Comparison of ENCODE assay signal across 17 cellular contexts in the genomic region with DNA sequence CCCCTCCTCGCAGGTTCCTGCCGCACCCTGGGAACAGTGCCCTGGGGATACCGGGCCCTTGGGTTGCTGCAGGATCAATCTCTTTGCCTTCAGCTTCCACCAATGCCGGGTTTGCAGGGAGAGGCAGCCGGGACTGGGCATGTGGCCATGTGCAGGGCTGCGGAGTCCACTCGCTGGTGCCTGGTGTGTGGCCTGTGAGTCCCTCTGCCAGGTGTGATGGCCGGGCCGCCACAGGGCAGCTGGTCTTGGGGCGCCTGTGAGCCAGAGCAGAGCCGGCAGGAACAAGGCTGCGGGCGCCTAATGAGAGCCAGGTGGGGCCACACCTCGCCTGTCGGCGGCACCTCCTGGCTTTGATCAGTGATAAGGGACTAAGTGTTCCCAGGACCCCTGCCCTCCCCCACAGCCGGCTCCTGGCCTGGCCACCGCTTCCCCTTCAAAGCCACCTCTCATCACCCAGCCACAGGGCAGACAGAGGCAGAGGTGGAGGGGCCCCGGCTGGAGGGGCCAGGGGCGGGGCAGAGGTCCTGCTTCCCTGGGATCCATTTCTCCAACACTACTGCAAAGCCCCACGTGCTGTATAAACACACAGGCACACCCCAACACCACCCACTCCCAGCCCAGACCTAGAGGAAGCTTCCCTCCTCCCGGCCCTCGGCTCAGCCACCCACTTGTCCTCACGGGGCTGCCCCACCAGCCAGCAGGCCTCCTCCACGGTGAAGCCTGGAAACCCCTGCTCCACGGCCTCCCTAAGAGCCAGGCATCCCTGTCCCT.
DNase-seq lines count a peak whose midpoint lies in the region; ATAC-seq, FAIRE-seq and TF ChIP-seq lines count a peak whose summit lies in the region.
"Had no signal": no experiment of that assay in that cellular context is flagged by ENCODE, and none has a peak within 500 bp of the region (broad histone marks: within the 10 kb centered on the region; RNA-seq: fewer than 3 reads in every experiment).

No MANE protein-coding gene starts in this region.

- no peak overlapping the region for H3K27ac Mint-ChIP-seq in activated T-helper 2 cell treated with anti-CD3 and anti-CD28 coated beads, Interferon-gamma antibody, Interleukin-2, Interleukin-4, amounts not matched to agents 10 μg/mL and 5 μg/mL and 100 μg/mL, durations not matched to agents 14 hours and 24 hours and 36 hours
- H3K27ac Mint-ChIP-seq: activated CD8-positive, alpha-beta T cell treated with anti-CD3 and anti-CD28 coated beads for 36 hours; activated T-helper 1 cell treated with anti-CD3 and anti-CD28 coated beads, Interleukin-12 subunit alpha, Interleukin-12 subunit beta, Interleukin-2, Interleukin-4 antibody, amounts not matched to agents 30 ng/mL and 10 ng/mL and 1 ng/mL, durations not matched to agents 14 hours and 24 hours and 36 hours; memory B cell had no signal

- peak; percentile 26 for ATAC-seq in left lobe of liver
- ATAC-seq: activated CD8-positive, alpha-beta T cell treated with anti-CD3 and anti-CD28 coated beads for 36 hours had no signal

- CTCF ChIA-PET in SK-N-SH (lab: Yijun Ruan, JAX), result interaction anchor here (0.8 to 2.7 kb wide), 6 partner anchors 11 to 195 kb away, joined by 3 to 14 read pairs (median 3); no protein-coding TSS in a partner anchor

- peaks cover 0 to 19% of the 10 kb centered on the region in 2 experiments; a peak in 1 of 4 replicates for H3K4me1 ChIP-seq in SK-N-SH (ENCODE audit: control insufficient read depth in 1 of 2, insufficient read depth in 2 of 2, low read depth in 1 of 2, low read length in 1 of 2)
- no peaks in the 10 kb centered on the region for H3K4me1 ChIP-seq in small intestine (ENCODE audit: control insufficient read depth in 2 of 2, insufficient read depth in 1 of 2, low read depth in 1 of 2, low read length in 1 of 2)
- H3K4me1 ChIP-seq: SJSA1 had no signal

- H2AFZ ChIP-seq in SK-N-SH (ENCODE audit: low read depth), result no peak overlapping the region

- no peaks in the 10 kb centered on the region for H3K9me3 ChIP-seq in SK-N-SH
- no peaks in the 10 kb centered on the region for H3K9me3 ChIP-seq in small intestine (ENCODE audit: control insufficient read depth, low read depth)
- no peaks in the 10 kb centered on the region for H3K9me3 ChIP-seq in MG63
- H3K9me3 ChIP-seq: SJSA1 had no signal

- no peaks in the 10 kb centered on the region for H3K9me3 Mint-ChIP-seq in activated T-helper 2 cell treated with anti-CD3 and anti-CD28 coated beads, Interferon-gamma antibody, Interleukin-2, Interleukin-4, amounts not matched to agents 10 μg/mL and 5 μg/mL and 100 μg/mL, durations not matched to agents 14 hours and 24 hours and 36 hours
- H3K9me3 Mint-ChIP-seq: activated CD8-positive, alpha-beta T cell treated with anti-CD3 and anti-CD28 coated beads for 36 hours; activated T-helper 1 cell treated with anti-CD3 and anti-CD28 coated beads, Interleukin-12 subunit alpha, Interleukin-12 subunit beta, Interleukin-2, Interleukin-4 antibody, amounts not matched to agents 30 ng/mL and 10 ng/mL and 1 ng/mL, durations not matched to agents 14 hours and 24 hours and 36 hours had no signal

- H3K4me1 Mint-ChIP-seq in activated T-helper 2 cell treated with anti-CD3 and anti-CD28 coated beads, Interferon-gamma antibody, Interleukin-2, Interleukin-4, amounts not matched to agents 10 μg/mL and 5 μg/mL and 100 μg/mL, durations not matched to agents 14 hours and 24 hours and 36 hours (ENCODE audit: low read depth), result no peaks in the 10 kb centered on the region
- H3K4me1 Mint-ChIP-seq: memory B cell had no signal

- WGBS in SK-N-SH (ENCODE audit: low lambda C conversion rate), result 21% methylated on average over 6 of the region's 26 CpGs
- 11 to 30% (median 14%) methylated on average over 24 to 26 of the region's 26 CpGs for WGBS in small intestine, 3 donors

- no peaks in the 10 kb centered on the region for H3K36me3 Mint-ChIP-seq in activated T-helper 2 cell treated with anti-CD3 and anti-CD28 coated beads, Interferon-gamma antibody, Interleukin-2, Interleukin-4, amounts not matched to agents 10 μg/mL and 5 μg/mL and 100 μg/mL, durations not matched to agents 14 hours and 24 hours and 36 hours (ENCODE audit: low read depth)

- no peak for TF ChIP-seq CTCF in SK-N-SH (IDR thresholded peaks at IDR 0.05)

- H3K9ac ChIP-seq in SK-N-SH, result no peak overlapping the region

- peak; percentile 67 for DNase-seq in H7
- DNase-seq in SK-N-SH, result peak; percentile 89
- DNase-seq in left lobe of liver (ENCODE audit: low spot score), result peak; percentile 32
- DNase-seq in small intestine, result peak; percentile 35
- DNase-seq in dermis blood vessel endothelial cell, result no peak
- no peak for DNase-seq in MG63
- no peak for DNase-seq in activated T-helper 2 cell treated with anti-CD3 and anti-CD28 coated beads, Interferon-gamma antibody, Interleukin-2, Interleukin-4, amounts not matched to agents 10 μg/mL and 5 μg/mL and 100 μg/mL, durations not matched to agents 14 hours and 24 hours and 36 hours (ENCODE audit: low spot score)
- DNase-seq: activated CD8-positive, alpha-beta T cell treated with anti-CD3 and anti-CD28 coated beads for 36 hours; amniotic stem cell; GOT3; NCI-H1436 treated with DMSO at 0.1 percent for 48 hours; stimulated activated CD4-positive, alpha-beta T cell treated with anti-CD3 and anti-CD28 coated beads, Interleukin-4, amount 100 ng/mL, for 24 hours had no signal

- H3K36me3 ChIP-seq in H7 (replicated peaks; ENCODE audit: control insufficient read depth, insufficient read depth, low read length) (no peaks in the 10 kb centered on the region), SK-N-SH (replicated peaks in 1 of 2; ENCODE audit: control insufficient read depth in 1 of 2, insufficient read depth in 2 of 2, low read length in 1 of 2) (no peaks in the 10 kb centered on the region), small intestine (ENCODE audit: control insufficient read depth in 2 of 2, insufficient read depth in 2 of 2, low read length in 2 of 2) (no peaks in the 10 kb centered on the region), MG63 (no peaks in the 10 kb centered on the region)
- H3K36me3 ChIP-seq: SJSA1 had no signal

- H4K20me1 ChIP-seq in SK-N-SH (ENCODE audit: insufficient read depth), result no peaks in the 10 kb centered on the region

- no peak overlapping the region for H3K4me2 ChIP-seq in SK-N-SH

- H3K27ac ChIP-seq in SK-N-SH (ENCODE audit: low read depth in 2 of 2, low read length in 1 of 2) (peak overlapping the region in 1 of 2 experiments; percentile 64; a peak in 2 of 4 replicates), small intestine (ENCODE audit: low read depth in 1 of 2, low read length in 1 of 2) (no peak overlapping the region)
- H3K27ac ChIP-seq: SJSA1 had no signal

- no peak overlapping the region for H3K4me3 Mint-ChIP-seq in activated T-helper 2 cell treated with anti-CD3 and anti-CD28 coated beads, Interferon-gamma antibody, Interleukin-2, Interleukin-4, amounts not matched to agents 10 μg/mL and 5 μg/mL and 100 μg/mL, durations not matched to agents 14 hours and 24 hours and 36 hours (ENCODE audit: low read depth)
- H3K4me3 Mint-ChIP-seq: activated CD8-positive, alpha-beta T cell treated with anti-CD3 and anti-CD28 coated beads for 36 hours; activated T-helper 1 cell treated with anti-CD3 and anti-CD28 coated beads, Interleukin-12 subunit alpha, Interleukin-12 subunit beta, Interleukin-2, Interleukin-4 antibody, amounts not matched to agents 30 ng/mL and 10 ng/mL and 1 ng/mL, durations not matched to agents 14 hours and 24 hours and 36 hours; memory B cell had no signal

- intact Hi-C loops in activated T-helper 2 cell treated with anti-CD3 and anti-CD28 coated beads, Interferon-gamma antibody, Interleukin-2, Interleukin-4, amounts not matched to agents 10 μg/mL and 5 μg/mL and 100 μg/mL, durations not matched to agents 14 hours and 24 hours and 36 hours (cut with micrococcal nuclease), result no loop called here

- H3K4me3 ChIP-seq in H7 (ENCODE audit: insufficient read depth, low read depth, low read length), result no peak overlapping the region
- H3K4me3 ChIP-seq in SK-N-SH (ENCODE audit: low read depth in 2 of 2, low read length in 1 of 2), result no peak overlapping the region
- H3K4me3 ChIP-seq in small intestine (ENCODE audit: low read depth in 1 of 2, low read length in 2 of 2), result no peak overlapping the region
- H3K4me3 ChIP-seq in MG63, result no peak overlapping the region
- H3K4me3 ChIP-seq: SJSA1 had no signal

- no peaks in the 10 kb centered on the region for H3K27me3 Mint-ChIP-seq in activated T-helper 2 cell treated with anti-CD3 and anti-CD28 coated beads, Interferon-gamma antibody, Interleukin-2, Interleukin-4, amounts not matched to agents 10 μg/mL and 5 μg/mL and 100 μg/mL, durations not matched to agents 14 hours and 24 hours and 36 hours (ENCODE audit: low read depth)
- H3K27me3 Mint-ChIP-seq: activated CD8-positive, alpha-beta T cell treated with anti-CD3 and anti-CD28 coated beads for 36 hours had no signal

- H3K9me2 ChIP-seq in SK-N-SH, result no peaks in the 10 kb centered on the region

- H3K27me3 ChIP-seq in H7 (ENCODE audit: control insufficient read depth, insufficient read depth, low read length) (no peaks in the 10 kb centered on the region), SK-N-SH (ENCODE audit: insufficient read depth) (no peaks in the 10 kb centered on the region), small intestine (ENCODE audit: control insufficient read depth in 2 of 2, insufficient read depth in 2 of 2, low read length in 2 of 2) (no peaks in the 10 kb centered on the region), MG63 (no peaks in the 10 kb centered on the region)
- H3K27me3 ChIP-seq: SJSA1 had no signal

- POLR2A ChIA-PET in SK-N-SH (lab: Yijun Ruan, JAX), result no interaction called here

- no peaks in the 10 kb centered on the region for H3K79me2 ChIP-seq in SK-N-SH (ENCODE audit: insufficient read depth)

- H3F3A ChIP-seq in SK-N-SH (replicated peaks; ENCODE audit: insufficient read depth), result no peaks in the 10 kb centered on the region

- TF ChIP-seq RAD21 in SK-N-SH (IDR thresholded peaks at IDR 0.05; ENCODE audit: low read length), result no peak

- FAIRE-seq in small intestine (lab: Jason Lieb, UNC), result no peak
- FAIRE-seq: endothelial cell of umbilical vein, frontal cortex had no signal

- TF ChIP-seq EP300 in SK-N-SH (IDR thresholded peaks at IDR 0.05; ENCODE audit: borderline replicate concordance in 1 of 2, low read depth in 1 of 2, low read length in 1 of 2), result peak in 1 of 2 experiments; percentile 67; a peak in 2 of 4 replicates

TF ChIP-seq in SK-N-SH, 30 proteins besides CTCF, POLR2A, EP300 and RAD21 (continues in another document):
- TF ChIP-seq, protein P1, sequence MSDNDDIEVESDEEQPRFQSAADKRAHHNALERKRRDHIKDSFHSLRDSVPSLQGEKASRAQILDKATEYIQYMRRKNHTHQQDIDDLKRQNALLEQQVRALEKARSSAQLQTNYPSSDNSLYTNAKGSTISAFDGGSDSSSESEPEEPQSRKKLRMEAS (IDR thresholded peaks at IDR 0.05; ENCODE audit: low read depth), result no peak
- TF ChIP-seq JUND (IDR thresholded peaks at IDR 0.05) (no peak), FOXM1 (IDR thresholded peaks at IDR 0.05; ENCODE audit: low read depth) (no peak)

Comparison
In these comparisons a context has a peak if more than half of its experiments do, and no peak if none do; other contexts are left out.
1. DNase-seq: peak in H7 (single experiment), SK-N-SH (single experiment), left lobe of liver (single experiment) and small intestine (single experiment); none in dermis blood vessel endothelial cell (single experiment), MG63 (single experiment) and activated T-helper 2 cell treated with anti-CD3 and anti-CD28 coated beads, Interferon-gamma antibody, Interleukin-2, Interleukin-4, amounts not matched to agents 10 μg/mL and 5 μg/mL and 100 μg/mL, durations not matched to agents 14 hours and 24 hours and 36 hours (single experiment).